In the genomic region with DNA sequence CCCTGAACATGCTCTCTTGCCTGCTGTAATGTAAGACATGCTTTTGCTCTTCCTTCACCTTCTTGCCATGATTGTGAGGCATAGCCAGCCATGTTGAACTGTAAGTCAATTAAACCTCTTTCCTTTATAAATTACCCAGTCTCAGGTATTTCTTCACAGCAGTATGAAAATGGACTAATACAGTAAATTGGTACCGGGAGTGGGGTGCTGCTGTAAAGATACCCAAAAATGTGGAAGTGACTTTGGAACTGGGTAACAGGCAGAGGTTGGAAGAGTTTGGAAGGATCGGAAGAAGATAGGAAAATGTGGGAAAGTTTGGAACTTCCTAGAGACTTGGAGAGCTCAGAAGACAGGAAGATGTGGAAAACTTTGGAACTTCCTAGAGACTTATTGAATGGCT, we compare ENCODE assay signal across 5 cellular contexts. TPM values are rescaled to one million over a fixed set of nuclear protein-coding genes. Genes with fewer than 3 reads are reported as not detected.
"Had no signal": no experiment of that assay in that cellular context is flagged by ENCODE, and none has a peak within 500 bp of the region (broad histone marks: within the 10 kb centered on the region; RNA-seq: fewer than 3 reads in every experiment).

No MANE protein-coding gene starts in this region.

RNA-seq across cellular contexts. Expression of a gene that starts 49.1 kb away (rescaled TPM):
- total RNA-seq: lung microvascular endothelial cell, mammary epithelial cell, mononuclear cell, myocyte had no signal
- polyA plus RNA-seq: keratinocyte, mammary epithelial cell had no signal
